ENCODE assay signal across 30 cellular contexts in genomic region chr19:32988724-32989123, GRCh38.
"Had no signal": no experiment of that assay in that cellular context is flagged by ENCODE, and none has a peak within 500 bp of the region (broad histone marks: within the 10 kb centered on the region; RNA-seq: fewer than 3 reads in every experiment).

No MANE protein-coding gene starts in this region.

- H3K4me1 ChIP-seq: psoas muscle, right lobe of liver, sigmoid colon, suprapubic skin, testis, tibial artery, transverse colon, upper lobe of right lung, uterus had no signal

- H3K36me3 Mint-ChIP-seq: natural killer cell treated with Interleukin-12 subunit alpha and Interleukin-12 subunit beta and Interleukin-15 and Interleukin-18, amount 100 ng/mL, for 72 hours; stimulated activated effector memory CD8-positive, alpha-beta T cell treated with anti-CD3 and anti-CD28 coated beads, Interleukin-12 subunit alpha, Interleukin-12 subunit beta, amount 100 ng/mL, for 72 hours had no signal

- H3K9me3 ChIP-seq: neutrophil, psoas muscle, right lobe of liver, sigmoid colon, suprapubic skin, testis, tibial artery, transverse colon, upper lobe of right lung, uterus had no signal

- H3K4me3 Mint-ChIP-seq: naive B cell; naive thymus-derived CD8-positive, alpha-beta T cell; natural killer cell treated with Interleukin-12 subunit alpha and Interleukin-12 subunit beta and Interleukin-15 and Interleukin-18, amount 100 ng/mL, for 72 hours; nephron progenitor cell; neural crest cell; stimulated activated effector memory CD8-positive, alpha-beta T cell treated with anti-CD3 and anti-CD28 coated beads, Interleukin-12 subunit alpha, Interleukin-12 subunit beta, amount 100 ng/mL, for 72 hours; stimulated activated naive B cell treated with anti-CD40 and anti-IgM and Interleukin-4, amounts not matched to agents 10 μg/mL and 1 μg/mL and 100 μg/mL, for 72 hours; stimulated activated naive CD8-positive, alpha-beta T cell treated with anti-CD3 and anti-CD28 coated beads, Interleukin-15, Interleukin-2, amounts not matched to agents 100 ng/mL and 50 ng/mL, for 24 hours; type B pancreatic cell had no signal

- H3K4me3 ChIP-seq: psoas muscle, right lobe of liver, sigmoid colon, suprapubic skin, testis, tibial artery, transverse colon, upper lobe of right lung, uterus had no signal

- H3K36me3 ChIP-seq: neutrophil, sigmoid colon, suprapubic skin, tibial artery, upper lobe of right lung, uterus had no signal

- DNase-seq: naive B cell; naive thymus-derived CD8-positive, alpha-beta T cell; nephron progenitor cell; nucleus accumbens; psoas muscle; right cardiac atrium; right lobe of liver; sigmoid colon; small intestine; stimulated activated CD4-positive, alpha-beta T cell treated with anti-CD3 and anti-CD28 coated beads, Interleukin-15, amount 100 ng/mL, for 24 hours; stimulated activated CD4-positive, alpha-beta T cell treated with anti-CD3 and anti-CD28 coated beads, Interleukin-2, amount 100 ng/mL, for 24 hours; stimulated activated CD4-positive, alpha-beta T cell treated with anti-CD3 and anti-CD28 coated beads, Interleukin-2, amount 100 ng/mL, for 48 hours; stimulated activated CD4-positive, alpha-beta T cell treated with anti-CD3 and anti-CD28 coated beads, Interleukin-4, amount 100 ng/mL, for 24 hours; stimulated activated naive B cell treated with anti-CD40 and anti-IgM and Interleukin-4, amounts not matched to agents 10 μg/mL and 1 μg/mL and 100 μg/mL, for 72 hours; stimulated activated naive CD4-positive, alpha-beta T cell treated with Interleukin-2 at 50 U/mL for 16 hours; substantia nigra; testis; tibial artery; transverse colon; upper lobe of right lung; uterus had no signal

- ATAC-seq: naive thymus-derived CD8-positive, alpha-beta T cell; natural killer cell treated with Interleukin-12 subunit alpha and Interleukin-12 subunit beta and Interleukin-15 and Interleukin-18, amount 100 ng/mL, for 72 hours; psoas muscle; right cardiac atrium; right lobe of liver; stimulated activated effector memory CD8-positive, alpha-beta T cell treated with anti-CD3 and anti-CD28 coated beads, Interleukin-12 subunit alpha, Interleukin-12 subunit beta, amount 100 ng/mL, for 72 hours; stimulated activated naive B cell treated with anti-CD40 and anti-IgM and Interleukin-4, amounts not matched to agents 10 μg/mL and 1 μg/mL and 100 μg/mL, for 72 hours; upper lobe of right lung had no signal

- H3K27ac Mint-ChIP-seq: naive B cell; natural killer cell treated with Interleukin-12 subunit alpha and Interleukin-12 subunit beta and Interleukin-15 and Interleukin-18, amount 100 ng/mL, for 72 hours; progenitor cell of endocrine pancreas; stimulated activated effector memory CD8-positive, alpha-beta T cell treated with anti-CD3 and anti-CD28 coated beads, Interleukin-12 subunit alpha, Interleukin-12 subunit beta, amount 100 ng/mL, for 72 hours; stimulated activated naive B cell treated with anti-CD40 and anti-IgM and Interleukin-4, amounts not matched to agents 10 μg/mL and 1 μg/mL and 100 μg/mL, for 72 hours; stimulated activated naive CD8-positive, alpha-beta T cell treated with anti-CD3 and anti-CD28 coated beads, Interleukin-15, Interleukin-2, amounts not matched to agents 100 ng/mL and 50 ng/mL, for 24 hours; type B pancreatic cell had no signal

- H3K27me3 ChIP-seq: right lobe of liver, sigmoid colon, suprapubic skin, testis, tibial artery, transverse colon, upper lobe of right lung, uterus had no signal

- H3K4me1 Mint-ChIP-seq: nephron progenitor cell; neural crest cell; stimulated activated effector memory CD8-positive, alpha-beta T cell treated with anti-CD3 and anti-CD28 coated beads, Interleukin-12 subunit alpha, Interleukin-12 subunit beta, amount 100 ng/mL, for 72 hours had no signal

- H3K9me3 Mint-ChIP-seq: naive B cell; naive thymus-derived CD8-positive, alpha-beta T cell; natural killer cell treated with Interleukin-12 subunit alpha and Interleukin-12 subunit beta and Interleukin-15 and Interleukin-18, amount 100 ng/mL, for 72 hours; nephron progenitor cell; neural crest cell; stimulated activated effector memory CD8-positive, alpha-beta T cell treated with anti-CD3 and anti-CD28 coated beads, Interleukin-12 subunit alpha, Interleukin-12 subunit beta, amount 100 ng/mL, for 72 hours; stimulated activated naive B cell treated with anti-CD40 and anti-IgM and Interleukin-4, amounts not matched to agents 10 μg/mL and 1 μg/mL and 100 μg/mL, for 72 hours; stimulated activated naive CD8-positive, alpha-beta T cell treated with anti-CD3 and anti-CD28 coated beads, Interleukin-15, Interleukin-2, amounts not matched to agents 100 ng/mL and 50 ng/mL, for 24 hours; type B pancreatic cell had no signal

- H3K27ac ChIP-seq: neutrophil, parathyroid adenoma, psoas muscle, right lobe of liver, sigmoid colon, suprapubic skin, testis, tibial artery, transverse colon, upper lobe of right lung, uterus had no signal

- H3K27me3 Mint-ChIP-seq: naive B cell; naive thymus-derived CD8-positive, alpha-beta T cell; natural killer cell treated with Interleukin-12 subunit alpha and Interleukin-12 subunit beta and Interleukin-15 and Interleukin-18, amount 100 ng/mL, for 72 hours; progenitor cell of endocrine pancreas; stimulated activated naive B cell treated with anti-CD40 and anti-IgM and Interleukin-4, amounts not matched to agents 10 μg/mL and 1 μg/mL and 100 μg/mL, for 72 hours; stimulated activated naive CD8-positive, alpha-beta T cell treated with anti-CD3 and anti-CD28 coated beads, Interleukin-15, Interleukin-2, amounts not matched to agents 100 ng/mL and 50 ng/mL, for 24 hours; type B pancreatic cell had no signal
